Comparison of ENCODE assay signal across 8 cellular contexts in genomic region chr19:39539519-39540332, GRCh38. TPM values are rescaled to one million over a fixed set of nuclear protein-coding genes. Genes with fewer than 3 reads are reported as not detected.
A peak's percentile ranks its signal among the peaks of the same experiment; 100 is the strongest.
DNase-seq lines count a peak whose midpoint lies in the region; ATAC-seq and TF ChIP-seq lines count a peak whose summit lies in the region.

Gene EID2 (minus strand): TSS chr19:39540161. CDS start chr19:39540079, 82 bp downstream.

- peak within 1 kb of the TSS; percentile 99 for H3K9ac ChIP-seq in IMR-90 (ENCODE audit: low read depth, low read length)

- no peak within 1 kb of the TSS for H2BK20ac ChIP-seq in IMR-90 (ENCODE audit: low read depth, low read length)

- H3K4ac ChIP-seq in IMR-90 (ENCODE audit: low read depth, low read length), result peak within 1 kb of the TSS; percentile 88

- peak within 1 kb of the TSS; percentile 89 for H3K4me3 ChIP-seq in IMR-90 (ENCODE audit: insufficient read depth, low read depth, low read length)
- H3K4me3 ChIP-seq in OCI-LY7 (ENCODE audit: low read depth, low read length, poor library complexity, severe bottlenecking), result peak within 1 kb of the TSS; percentile 86
- peak within 1 kb of the TSS; percentile 88 for H3K4me3 ChIP-seq in epithelial cell of esophagus (ENCODE audit: low read length)
- peak within 1 kb of the TSS; percentile 87 for H3K4me3 ChIP-seq in mononuclear cell (ENCODE audit: low read length)

- H4K20me1 ChIP-seq in IMR-90 (ENCODE audit: insufficient read depth, low read length) (peaks cover 3% of the 10 kb centered on the region; the same call in 1 of the 2 replicates), OCI-LY7 (ENCODE audit: insufficient read depth, low read length) (no peaks in the 10 kb centered on the region)

- intact Hi-C loops in IMR-90 (cut with micrococcal nuclease), result loop anchor here (5.0 kb wide), 1 partner anchor 283 kb away; no protein-coding TSS in a partner anchor
- intact Hi-C loops in OCI-LY7 (cut with micrococcal nuclease; ENCODE audit: unreplicated experiment), result loop anchor here (1.0 to 10.0 kb wide), 2 partner anchors 99 to 415 kb away; partner anchors contain the start of gene PAK4

- DNase-seq in DMS 273 (lab: John Stamatoyannopoulos, UW; ENCODE audit: unreplicated experiment) (peak; percentile 97), IMR-90 (peak; percentile 93), OCI-LY7 (ENCODE audit: low spot score) (peak; percentile 95), activated T-cell treated with anti-CD3 and anti-CD28 coated beads for 24 hours (ENCODE audit: low read depth) (peak; percentile 90), epithelial cell of esophagus (ENCODE audit: low read depth) (peak; percentile 94)
- peak; percentile 89 to 93 for DNase-seq in stimulated activated CD8-positive, alpha-beta memory T cell treated with anti-CD3 and anti-CD28 coated beads, Interleukin-4, amount 100 ng/mL, for 1 hour (ENCODE audit: low read depth in 2 of 2, low spot score in 1 of 2)

- H3K27ac ChIP-seq in IMR-90 (ENCODE audit: insufficient read depth, low read length), result peak within 1 kb of the TSS; percentile 95
- peak within 1 kb of the TSS; percentile 30 for H3K27ac ChIP-seq in OCI-LY7 (ENCODE audit: low read depth, low read length, poor library complexity, severe bottlenecking)

- TF ChIP-seq RAD21 in IMR-90 (IDR thresholded peaks at IDR 0.05; ENCODE audit: low read length), result peak; percentile 50

- no peaks in the 10 kb centered on the region for H3K4me1 ChIP-seq in IMR-90 (ENCODE audit: control insufficient read depth, insufficient read depth, low read length)
- H3K4me1 ChIP-seq in OCI-LY7 (ENCODE audit: insufficient read depth, low read length, poor library complexity, severe bottlenecking), result peaks cover 42% of the 10 kb centered on the region
- peaks cover 10% of the 10 kb centered on the region for H3K4me1 ChIP-seq in mononuclear cell (ENCODE audit: insufficient read depth, low read length)

- H3K79me2 ChIP-seq in OCI-LY7 (ENCODE audit: insufficient read depth, low read depth, low read length), result peaks cover 18% of the 10 kb centered on the region; the same call in 1 of the 2 replicates

- peak within 1 kb of the TSS; percentile 98 for H3K23ac ChIP-seq in IMR-90 (ENCODE audit: low read depth, low read length)

- no peaks in the 10 kb centered on the region for H3K9me1 ChIP-seq in IMR-90 (ENCODE audit: insufficient read depth, low read length)

- peak within 1 kb of the TSS; percentile 94 for H2BK5ac ChIP-seq in IMR-90 (ENCODE audit: low read depth, low read length, poor library complexity, severe bottlenecking)

- peak within 1 kb of the TSS; percentile 94 for H3K14ac ChIP-seq in IMR-90 (replicated peaks; ENCODE audit: low read depth, low read length)

- no peak within 1 kb of the TSS for H2BK15ac ChIP-seq in IMR-90 (ENCODE audit: low read depth, low read length)

- H4K5ac ChIP-seq in IMR-90 (ENCODE audit: low read depth, low read length), result peak within 1 kb of the TSS; percentile 46; the same call in 1 of the 2 replicates

- ATAC-seq in GM21526 (IDR thresholded peaks at IDR 0.05; ENCODE audit: low FRiP score, unreplicated experiment) (peak; percentile 69), IMR-90 (ENCODE audit: low read depth) (peak; percentile 95)

- H4K8ac ChIP-seq in IMR-90 (ENCODE audit: low read depth in 2 of 2, low read length in 2 of 2), result peak within 1 kb of the TSS; percentile 13 to 90; a peak in 3 of 4 replicates

- H2AK5ac ChIP-seq in IMR-90 (ENCODE audit: low read depth, low read length), result peak within 1 kb of the TSS; percentile 69; the same call in 1 of the 2 replicates

- POLR2A ChIA-PET in IMR-90 (lab: Charles Lee; ENCODE audit: unreplicated experiment) (interaction anchor here (0.6 kb wide), 1 partner anchor 294 kb away, joined by 3 read pairs; no protein-coding TSS in a partner anchor), OCI-LY7 (lab: Charles Lee) (interaction anchor here (0.6 kb wide), 1 partner anchor 84 kb away, joined by 4 read pairs; no protein-coding TSS in a partner anchor)

- in situ Hi-C loops in IMR-90 (cut with MboI; ENCODE audit: low sequenced_read_pairs), result loop anchor here (10.0 kb wide), 1 partner anchor 305 kb away; the partner anchor contains the start of gene FBL

- TF ChIP-seq CTCF in IMR-90 (conservative IDR thresholded peaks at IDR 0.05; ENCODE audit: low read depth, low read length), result peak; percentile 85
- no peak; the same call in 1 of the 2 replicates for TF ChIP-seq CTCF in OCI-LY7 (conservative IDR thresholded peaks at IDR 0.05; ENCODE audit: low read length)
- TF ChIP-seq CTCF in epithelial cell of esophagus (IDR thresholded peaks at IDR 0.05; ENCODE audit: insufficient read depth, low read depth, low read length, missing control alignments), result peak; percentile 84

- peak within 1 kb of the TSS; percentile 41; the same call in 1 of the 2 replicates for H2BK120ac ChIP-seq in IMR-90 (ENCODE audit: low read depth, low read length)

- peak within 1 kb of the TSS; percentile 95 for H3K4me2 ChIP-seq in IMR-90 (ENCODE audit: low read depth, low read length)
- peak within 1 kb of the TSS; percentile 86 for H3K4me2 ChIP-seq in OCI-LY7 (ENCODE audit: low read length)

- H3K27me3 ChIP-seq in IMR-90 (ENCODE audit: control insufficient read depth, insufficient read depth, low read length), result no peaks in the 10 kb centered on the region
- H3K27me3 ChIP-seq in mononuclear cell (ENCODE audit: insufficient read depth, low read length), result no peaks in the 10 kb centered on the region

- BruUV-seq in IMR-90 (replicated peaks; lab: Mats Ljungman, UMichigan), result TSS peak; percentile 71
- BruUV-seq in OCI-LY7 (replicated peaks; lab: Mats Ljungman, UMichigan), result no TSS peak

- peak within 1 kb of the TSS; percentile 78 for H2AK9ac ChIP-seq in IMR-90 (replicated peaks; ENCODE audit: low read depth, low read length, poor library complexity)

- H4K91ac ChIP-seq in IMR-90 (ENCODE audit: insufficient read depth, low read depth, low read length), result peak within 1 kb of the TSS; percentile 59; the same call in 1 of the 2 replicates

- dilution Hi-C loops in IMR-90 (cut with HindIII; ENCODE audit: low sequenced_read_pairs, unreplicated experiment), result no loop called here

- H3K36me3 ChIP-seq in IMR-90 (ENCODE audit: control insufficient read depth, insufficient read depth, low read length), result no peaks in the 10 kb centered on the region
- no peaks in the 10 kb centered on the region for H3K36me3 ChIP-seq in OCI-LY7 (ENCODE audit: insufficient read depth, low read length)

- peak within 1 kb of the TSS; percentile 63 for H3K18ac ChIP-seq in IMR-90 (ENCODE audit: low read depth, low read length)

- H3K9me3 ChIP-seq in IMR-90 (ENCODE audit: control insufficient read depth, insufficient read depth, low read length), result no peaks in the 10 kb centered on the region
- H3K9me3 ChIP-seq in OCI-LY7 (ENCODE audit: low read length), result no peaks in the 10 kb centered on the region
- H3K9me3 ChIP-seq in mononuclear cell (ENCODE audit: low read depth, low read length), result no peaks in the 10 kb centered on the region

- peak; percentile 73 for TF ChIP-seq POLR2A in IMR-90 (IDR thresholded peaks at IDR 0.05; ENCODE audit: low read depth, low read length)

- peak within 1 kb of the TSS; percentile 100 for H2AFZ ChIP-seq in IMR-90 (replicated peaks; ENCODE audit: low read length, poor library complexity)
- peak within 1 kb of the TSS; percentile 75 for H2AFZ ChIP-seq in OCI-LY7 (ENCODE audit: low read length)

- H3K9me2 ChIP-seq in OCI-LY7 (ENCODE audit: insufficient read depth, low read length), result no peaks in the 10 kb centered on the region

- peak within 1 kb of the TSS; percentile 92 for H3K56ac ChIP-seq in IMR-90 (ENCODE audit: extremely low read depth, insufficient read depth, low read length)

- peaks cover 0 to 25% of the 10 kb centered on the region in 2 experiments; a peak in 3 of 4 replicates for H3K79me1 ChIP-seq in IMR-90 (ENCODE audit: low read depth in 1 of 2, low read length in 2 of 2)

- 1% methylated on average over 59 of the region's 84 CpGs; no CpG with 5 or more reads in 1 of the 2 experiments for WGBS in IMR-90 (ENCODE audit: extremely low coverage in 2 of 2, insufficient read length in 1 of 2), 2 experiments

- CTCF ChIA-PET in IMR-90 (lab: Yijun Ruan, JAX) (interaction anchor here (0.9 to 1.8 kb wide), 2 partner anchors 99 to 162 kb away, joined by 6 to 8 read pairs; no protein-coding TSS in a partner anchor), OCI-LY7 (lab: Charles Lee; ENCODE audit: unreplicated experiment) (interaction anchor here (0.6 kb wide), 1 partner anchor 41 kb away, joined by 11 read pairs; the partner anchor contains the start of gene DLL3)

TF ChIP-seq in IMR-90, 13 proteins besides CTCF, POLR2A, EP300 and RAD21:
- TF ChIP-seq MXI1 (IDR thresholded peaks at IDR 0.05; ENCODE audit: borderline replicate concordance, low read depth, low read length) (0 out of 2 replicates have a peak, but pooled peaks have one; percentile 9), CHD1 (IDR thresholded peaks at IDR 0.05; ENCODE audit: low read depth, low read length) (no peak; the same call in 1 of the 2 replicates), SMC3 (IDR thresholded peaks at IDR 0.05; ENCODE audit: low read depth, low read length) (peak; percentile 54), MAZ (IDR thresholded peaks at IDR 0.05; ENCODE audit: borderline replicate concordance, low read depth, low read length) (peak; percentile 59; the same call in 1 of the 2 replicates)
TF ChIP-seq in IMR-90: peak in this region for 3.

RNA-seq across cellular contexts. Expression of gene EID2, which starts in this region (rescaled TPM):
- total RNA-seq in IMR-90 (2012; rRNA removed) (5.7 and 6.9 TPM in 2 replicates), OCI-LY7 (2022) (17.3 and 20.7 TPM in 2 replicates), mononuclear cell (14.4 TPM)
- polyA plus RNA-seq in IMR-90 (2012; rRNA removed), result 9.8 and 10.4 TPM in 2 replicates
- polyA plus RNA-seq in IMR-90 (2012; cell fraction: cytosol; rRNA removed), result 2.1 and 7.4 TPM in 2 replicates
- 4.5 and 4.9 TPM in 2 replicates for polyA plus RNA-seq in IMR-90 (2012; cell fraction: nucleus; rRNA removed; ENCODE audit: low replicate concordance)
- total RNA-seq in OCI-LY7 (2014; rRNA removed; shearing (Covaris generic)), result 19.1 and 22.9 TPM in 2 replicates

Comparison
In these comparisons a context has a peak if more than half of its experiments do, and no peak if none do; other contexts are left out.
1. Peak in every context shown above with its lines: DNase-seq, ATAC-seq, H3K4me3 ChIP-seq and H3K27ac ChIP-seq.